ENCODE assay signal across 16 cellular contexts in the genomic region with DNA sequence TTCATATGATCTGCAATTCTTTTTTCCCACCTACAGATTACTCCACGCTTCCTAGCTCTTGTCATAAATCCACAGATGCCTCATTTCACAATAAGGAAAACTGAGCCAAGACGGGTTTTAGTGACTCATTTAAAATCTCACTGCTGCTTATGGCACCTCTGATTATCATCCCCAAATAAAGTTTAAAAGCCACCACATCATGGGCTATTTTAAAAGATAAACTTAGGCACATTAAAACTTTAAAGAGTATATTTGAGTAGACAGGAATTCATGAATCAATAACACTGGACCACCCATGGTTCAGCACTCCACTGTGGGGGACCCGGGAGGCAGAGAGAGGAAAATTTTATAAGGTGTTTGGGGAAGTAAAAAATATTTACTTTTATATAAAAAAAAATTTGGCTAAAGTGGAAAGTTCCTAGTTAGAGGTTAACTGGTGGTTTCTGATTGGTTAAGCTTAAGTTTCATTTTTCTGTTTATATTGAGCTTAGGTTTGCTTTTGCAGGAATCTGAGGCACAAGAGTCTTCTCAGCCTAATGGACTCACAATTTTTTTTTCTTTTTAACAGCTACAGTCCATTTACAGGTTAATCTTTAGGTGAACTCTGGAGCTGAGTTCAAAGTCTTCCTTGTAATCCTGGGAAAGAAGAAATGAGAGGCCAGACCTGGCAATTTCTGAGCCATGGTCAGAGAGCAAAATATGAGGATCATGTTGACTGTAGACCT. TPM values are rescaled to one million over a fixed set of nuclear protein-coding genes. Genes with fewer than 3 reads are reported as not detected.
A peak's percentile ranks its signal among the peaks of the same experiment; 100 is the strongest.
DNase-seq lines count a peak whose midpoint lies in the region; ATAC-seq, FAIRE-seq and TF ChIP-seq lines count a peak whose summit lies in the region.
"Had no signal": no experiment of that assay in that cellular context is flagged by ENCODE, and none has a peak within 500 bp of the region (broad histone marks: within the 10 kb centered on the region; RNA-seq: fewer than 3 reads in every experiment).

No MANE protein-coding gene starts in this region.

- peak; percentile 75 for ATAC-seq in omental fat pad (ENCODE audit: low FRiP score)
- ATAC-seq in GM21390 (IDR thresholded peaks at IDR 0.05; ENCODE audit: unreplicated experiment), result no peak
- ATAC-seq: K562 had no signal

- no peaks in the 10 kb centered on the region for H3K4me1 ChIP-seq in fibroblast of lung (ENCODE audit: control insufficient read depth, extremely low read depth, insufficient read depth, low read length)

- H3K9me3 ChIP-seq in fibroblast of lung (ENCODE audit: control insufficient read depth, insufficient read depth, low read depth, low read length), result no peaks in the 10 kb centered on the region

- H4K20me1 ChIP-seq in fibroblast of lung (ENCODE audit: control insufficient read depth, extremely low read depth, insufficient read depth, low read length), result no peaks in the 10 kb centered on the region

- H3K36me3 ChIP-seq in fibroblast of lung (ENCODE audit: control insufficient read depth, insufficient read depth, low read length), result no peaks in the 10 kb centered on the region
- H3K36me3 ChIP-seq: cardiac muscle cell had no signal

- no peak overlapping the region for H3K9ac ChIP-seq in fibroblast of lung (ENCODE audit: insufficient read depth, low read length)

- peak; percentile 60 for DNase-seq in AG20443 (ENCODE audit: low spot score)
- no peak for DNase-seq in RCC 7860 (ENCODE audit: low spot score)
- peak; percentile 74 to 77 for DNase-seq in fibroblast of lung (ENCODE audit: low read depth in 2 of 2)
- no peak for DNase-seq in omental fat pad (ENCODE audit: low spot score)
- no peak for DNase-seq in activated gamma-delta T cell treated with Interleukin-2 at 50 U/mL for 16 hours
- DNase-seq in NCI-H146 treated with DMSO at 0.1 percent for 48 hours (lab: John Stamatoyannopoulos, UW; ENCODE audit: unreplicated experiment), result no peak
- no peak for DNase-seq in 8988T
- DNase-seq: activated CD4-positive, alpha-beta T cell treated with anti-CD3 and anti-CD28 coated beads, Interleukin-2, amount 50 U/mL, for 1 hour; activated gamma-delta T cell; NCI-H1930; stimulated activated CD4-positive, alpha-beta T cell treated with anti-CD3 and anti-CD28 coated beads, Interleukin-4, amount 100 ng/mL, for 4 hours; stimulated activated naive CD4-positive, alpha-beta T cell had no signal

- H3K27me3 ChIP-seq in fibroblast of lung (ENCODE audit: control insufficient read depth, insufficient read depth, low read length), result peaks cover 2% of the 10 kb centered on the region
- H3K27me3 ChIP-seq: cardiac muscle cell had no signal

- H3K4me3 ChIP-seq in fibroblast of lung (replicated peaks in 1 of 4; ENCODE audit: control extremely low read depth in 1 of 4, insufficient read depth in 1 of 4, low read depth in 3 of 4, low read length in 4 of 4), result no peak overlapping the region
- H3K4me3 ChIP-seq: cardiac muscle cell, K562 had no signal

- TF ChIP-seq CTCF in fibroblast of lung (conservative IDR thresholded peaks at IDR 0.05 in 1 of 2, IDR thresholded peaks at IDR 0.05 in 1 of 2; ENCODE audit: low read depth in 1 of 2, low read length in 2 of 2) (no peak), omental fat pad (IDR thresholded peaks at IDR 0.05) (no peak)

- no peak overlapping the region for H3K27ac ChIP-seq in fibroblast of lung (ENCODE audit: insufficient read depth, low read length)
- H3K27ac ChIP-seq: cardiac muscle cell had no signal

- H3K4me2 ChIP-seq in fibroblast of lung (ENCODE audit: extremely low read depth, insufficient read depth, low read length), result no peak overlapping the region

- peak; percentile 84 for FAIRE-seq in RCC 7860 (lab: Jason Lieb, UNC)
- FAIRE-seq: endothelial cell of umbilical vein, K562 had no signal

- H2AFZ ChIP-seq in fibroblast of lung (ENCODE audit: low read length), result no peak overlapping the region

- no peaks in the 10 kb centered on the region for H3K79me2 ChIP-seq in fibroblast of lung (ENCODE audit: control insufficient read depth, insufficient read depth, low read length)

RNA-seq across cellular contexts. Expression of a gene that starts 55.7 kb away (rescaled TPM):
- total RNA-seq in fibroblast of lung (16.7 and 19.7 TPM in 2 replicates), omental fat pad (1 to 10 TPM; 3.5 to 7.0 (median 5.6) TPM)
- polyA plus RNA-seq in fibroblast of lung, result 5.4 and 7.5 TPM in 2 replicates
- 4.1 and 6.1 TPM in 2 replicates for polyA plus RNA-seq in fibroblast of lung (2012)
- not detected in 2 replicates for polyA minus RNA-seq in fibroblast of lung (ENCODE audit: low replicate concordance)

Comparison
In these comparisons a context has a peak if more than half of its experiments do, and no peak if none do; other contexts are left out.
1. DNase-seq: peak in AG20443 (single experiment) and fibroblast of lung (2 of 2); none in RCC 7860 (single experiment), omental fat pad (single experiment), activated gamma-delta T cell treated with Interleukin-2 at 50 U/mL for 16 hours (single experiment), NCI-H146 treated with DMSO at 0.1 percent for 48 hours (single experiment) and 8988T (single experiment).